ENCODE assay signal across 8 cellular contexts in genomic region chr17:19003966-19004600, GRCh38. TPM values are rescaled to one million over a fixed set of nuclear protein-coding genes. Genes with fewer than 3 reads are reported as not detected.
DNase-seq lines count a peak whose midpoint lies in the region; ATAC-seq and TF ChIP-seq lines count a peak whose summit lies in the region.

No MANE protein-coding gene starts in this region.

- peak overlapping the region; percentile 100 for H3K4me2 ChIP-seq in neural progenitor cell

- peak overlapping the region; percentile 80 for H2AFZ ChIP-seq in neural progenitor cell (replicated peaks)

- intact Hi-C loops in thyroid gland (cut with DNase I), result no loop called here
- intact Hi-C loops in posterior vena cava (cut with DNase I), result no loop called here

- H3K27ac Mint-ChIP-seq in neural progenitor cell, result no peak overlapping the region

- H3K27me3 Mint-ChIP-seq in neural progenitor cell (ENCODE audit: insufficient read depth, low read depth), result peaks cover 11% of the 10 kb centered on the region

- H3K4me3 Mint-ChIP-seq in neural progenitor cell, result peak overlapping the region; percentile 83

- H3K9ac ChIP-seq in neural progenitor cell, result peak overlapping the region; percentile 14

- H3K4me3 ChIP-seq in neural progenitor cell (peak overlapping the region; percentile 90), thyroid gland (replicated peaks in 1 of 3) (peak overlapping the region; percentile 59 to 68 (median 59))

- H3K36me3 Mint-ChIP-seq in neural progenitor cell, result no peaks in the 10 kb centered on the region

- H3K27me3 ChIP-seq in neural progenitor cell, result no peaks in the 10 kb centered on the region
- H3K27me3 ChIP-seq in thyroid gland, result no peaks in the 10 kb centered on the region

- H3K4me1 Mint-ChIP-seq in neural progenitor cell, result peaks cover 3% of the 10 kb centered on the region

- H3K27ac ChIP-seq in neural progenitor cell, result no peak overlapping the region
- peak overlapping the region; percentile 36 to 79 (median 63) for H3K27ac ChIP-seq in thyroid gland

- H3K36me3 ChIP-seq in neural progenitor cell (no peaks in the 10 kb centered on the region), thyroid gland (no peaks in the 10 kb centered on the region)

- peaks cover 9% of the 10 kb centered on the region for H3K9me3 Mint-ChIP-seq in neural progenitor cell

- TF ChIP-seq CTCF in neural progenitor cell (IDR thresholded peaks at IDR 0.05) (no peak), thyroid gland (IDR thresholded peaks at IDR 0.05) (no peak)

- H3K9me3 ChIP-seq in neural progenitor cell (ENCODE audit: low read depth) (no peaks in the 10 kb centered on the region), thyroid gland (no peaks in the 10 kb centered on the region)

- H3K4me1 ChIP-seq in neural progenitor cell, result peaks cover 24% of the 10 kb centered on the region
- H3K4me1 ChIP-seq in thyroid gland, result peaks cover 14 to 25% of the 10 kb centered on the region in 2 donors

- ATAC-seq in GM21619 (IDR thresholded peaks at IDR 0.05; ENCODE audit: unreplicated experiment), result peak; percentile 29
- ATAC-seq in esophagus mucosa, result peak; percentile 19

- peaks cover 22% of the 10 kb centered on the region for H3K79me2 ChIP-seq in neural progenitor cell (ENCODE audit: low read depth)

- peaks cover 40% of the 10 kb centered on the region for H4K20me1 ChIP-seq in neural progenitor cell (ENCODE audit: low read depth)

- peaks cover 6% of the 10 kb centered on the region for H3F3A ChIP-seq in neural progenitor cell (ENCODE audit: low read depth)

- DNase-seq in CD1c-positive myeloid dendritic cell (ENCODE audit: extremely low spot score) (peak; percentile 59), NCI-H146 (lab: John Stamatoyannopoulos, UW) (peak; percentile 58), neural progenitor cell (ENCODE audit: low spot score) (peak; percentile 70), thyroid gland (peak; percentile 61 to 65), posterior vena cava (ENCODE audit: low spot score) (no peak)
- peak; percentile 24 for DNase-seq in activated CD8-positive, alpha-beta memory T cell treated with anti-CD3 and anti-CD28 coated beads, Interleukin-2, amount 50 U/mL, for 24 hours (ENCODE audit: extremely low read depth)

- 0 to 5% methylated on average over 18 to 23 of the region's 46 CpGs for WGBS in thyroid gland, 2 donors

- TF ChIP-seq POLR2A in thyroid gland (IDR thresholded peaks at IDR 0.05), result no peak

RNA-seq across cellular contexts. Expression of gene FAM83G, which starts 0.5 kb away (rescaled TPM):
- total RNA-seq in esophagus mucosa (47.0 TPM), neural progenitor cell (ENCODE audit: low replicate concordance) (9.9 and 24.3 TPM in 2 replicates), thyroid gland (10 to 100 TPM; 11.9 to 21.3 (median 13.9) TPM), posterior vena cava (10 to 100 TPM in 1 of 2 donors, 1 to 10 TPM in 1; 2.8 to 10.9 TPM)

RNA-seq across cellular contexts. Expression of gene GRAP, which starts 42.7 kb away (rescaled TPM):
- 1.00 TPM for total RNA-seq in esophagus mucosa
- 0.46 TPM in 1 of 2 replicates, not detected in the other for total RNA-seq in neural progenitor cell (ENCODE audit: low replicate concordance)
- 10 to 100 TPM in 2 of 4 donors, 1 to 10 TPM in 2; 5.5 to 19.8 (median 10.5) TPM for total RNA-seq in thyroid gland
- 1 to 10 TPM; 4.0 to 6.8 TPM for total RNA-seq in posterior vena cava

RNA-seq across cellular contexts. Expression of gene SLC5A10, which starts 52.1 kb away (rescaled TPM):
- total RNA-seq in esophagus mucosa (0.64 TPM), neural progenitor cell (ENCODE audit: low replicate concordance) (not detected in 2 replicates), thyroid gland (not detected), posterior vena cava (not detected)
